In genomic region chr6:106360410-106360988, GRCh38 we compare ENCODE assay signal across 9 cellular contexts. TPM values are rescaled to one million over a fixed set of nuclear protein-coding genes. Genes with fewer than 3 reads are reported as not detected.
A peak's percentile ranks its signal among the peaks of the same experiment; 100 is the strongest.
DNase-seq lines count a peak whose midpoint lies in the region; ATAC-seq and TF ChIP-seq lines count a peak whose summit lies in the region.
"Had no signal": no experiment of that assay in that cellular context is flagged by ENCODE, and none has a peak within 500 bp of the region (broad histone marks: within the 10 kb centered on the region; RNA-seq: fewer than 3 reads in every experiment).

A gene with protein sequence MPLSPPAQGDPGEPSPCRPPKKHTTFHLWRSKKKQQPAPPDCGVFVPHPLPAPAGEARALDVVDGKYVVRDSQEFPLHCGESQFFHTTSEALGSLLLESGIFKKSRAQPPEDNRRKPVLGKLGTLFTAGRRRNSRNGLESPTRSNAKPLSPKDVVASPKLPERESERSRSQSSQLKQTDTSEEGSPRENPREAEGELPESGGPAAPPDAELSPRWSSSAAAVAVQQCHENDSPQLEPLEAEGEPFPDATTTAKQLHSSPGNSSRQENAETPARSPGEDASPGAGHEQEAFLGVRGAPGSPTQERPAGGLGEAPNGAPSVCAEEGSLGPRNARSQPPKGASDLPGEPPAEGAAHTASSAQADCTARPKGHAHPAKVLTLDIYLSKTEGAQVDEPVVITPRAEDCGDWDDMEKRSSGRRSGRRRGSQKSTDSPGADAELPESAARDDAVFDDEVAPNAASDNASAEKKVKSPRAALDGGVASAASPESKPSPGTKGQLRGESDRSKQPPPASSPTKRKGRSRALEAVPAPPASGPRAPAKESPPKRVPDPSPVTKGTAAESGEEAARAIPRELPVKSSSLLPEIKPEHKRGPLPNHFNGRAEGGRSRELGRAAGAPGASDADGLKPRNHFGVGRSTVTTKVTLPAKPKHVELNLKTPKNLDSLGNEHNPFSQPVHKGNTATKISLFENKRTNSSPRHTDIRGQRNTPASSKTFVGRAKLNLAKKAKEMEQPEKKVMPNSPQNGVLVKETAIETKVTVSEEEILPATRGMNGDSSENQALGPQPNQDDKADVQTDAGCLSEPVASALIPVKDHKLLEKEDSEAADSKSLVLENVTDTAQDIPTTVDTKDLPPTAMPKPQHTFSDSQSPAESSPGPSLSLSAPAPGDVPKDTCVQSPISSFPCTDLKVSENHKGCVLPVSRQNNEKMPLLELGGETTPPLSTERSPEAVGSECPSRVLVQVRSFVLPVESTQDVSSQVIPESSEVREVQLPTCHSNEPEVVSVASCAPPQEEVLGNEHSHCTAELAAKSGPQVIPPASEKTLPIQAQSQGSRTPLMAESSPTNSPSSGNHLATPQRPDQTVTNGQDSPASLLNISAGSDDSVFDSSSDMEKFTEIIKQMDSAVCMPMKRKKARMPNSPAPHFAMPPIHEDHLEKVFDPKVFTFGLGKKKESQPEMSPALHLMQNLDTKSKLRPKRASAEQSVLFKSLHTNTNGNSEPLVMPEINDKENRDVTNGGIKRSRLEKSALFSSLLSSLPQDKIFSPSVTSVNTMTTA (N-terminal part only) (plus strand): TSS chr6:106360717. CDS start chr6:106360909, 192 bp downstream.

- intact Hi-C loops in esophagus muscularis mucosa (cut with DNase I) (no loop called here), natural killer cell (cut with micrococcal nuclease) (no loop called here)

- peaks cover 11 to 67% (median 22%) of the 10 kb centered on the region in 4 donors for H3K27me3 ChIP-seq in esophagus muscularis mucosa
- H3K27me3 ChIP-seq: BLaER1 treated with 17β-estradiol and CSF1 and Interleukin-3, amounts not matched to agents 10 nM and 100 nM had no signal

- TF ChIP-seq EP300 in esophagus muscularis mucosa (IDR thresholded peaks at IDR 0.05): no peak

- no peaks in the 10 kb centered on the region for H3K36me3 Mint-ChIP-seq in natural killer cell

- no peaks in the 10 kb centered on the region for H3K36me3 ChIP-seq in esophagus muscularis mucosa
- H3K36me3 ChIP-seq: BLaER1 treated with 17β-estradiol and CSF1 and Interleukin-3, amounts not matched to agents 10 nM and 100 nM had no signal

- peak within 1 kb of the TSS in 1 of 2 donors; percentile 52 for H3K27ac Mint-ChIP-seq in natural killer cell
- H3K27ac Mint-ChIP-seq in stimulated activated naive CD8-positive, alpha-beta T cell treated with anti-CD3 and anti-CD28 coated beads, Interleukin-15, amount 100 ng/mL, for 72 hours: peak within 1 kb of the TSS; percentile 35 to 82

- H3K27me3 Mint-ChIP-seq in natural killer cell (ENCODE audit: low read depth in 2 of 2): peaks cover 42 to 52% of the 10 kb centered on the region in 2 donors
- peaks cover 65% of the 10 kb centered on the region for H3K27me3 Mint-ChIP-seq in stimulated activated naive CD8-positive, alpha-beta T cell treated with anti-CD3 and anti-CD28 coated beads, Interleukin-15, amount 100 ng/mL, for 72 hours

- H3K9me3 ChIP-seq in esophagus muscularis mucosa: no peaks in the 10 kb centered on the region

- peaks cover 12 to 14% (median 14%) of the 10 kb centered on the region in 4 donors for H3K4me1 ChIP-seq in esophagus muscularis mucosa
- H3K4me1 ChIP-seq: BLaER1 treated with 17β-estradiol and CSF1 and Interleukin-3, amounts not matched to agents 10 nM and 100 nM had no signal

- 0% methylated on average over 19 of the region's 66 CpGs for WGBS in esophagus muscularis mucosa

- H3K4me3 Mint-ChIP-seq in natural killer cell: peak within 1 kb of the TSS; percentile 82
- H3K4me3 Mint-ChIP-seq in stimulated activated naive CD8-positive, alpha-beta T cell treated with anti-CD3 and anti-CD28 coated beads, Interleukin-15, amount 100 ng/mL, for 72 hours: peak within 1 kb of the TSS; percentile 85 to 95

- peak within 1 kb of the TSS; percentile 45 to 61 (median 52) for H3K4me3 ChIP-seq in esophagus muscularis mucosa
- H3K4me3 ChIP-seq: BLaER1 treated with 17β-estradiol and CSF1 and Interleukin-3, amounts not matched to agents 10 nM and 100 nM had no signal

- DNase-seq in NCI-H1092 treated with DMSO at 0.1 percent for 48 hours (lab: John Stamatoyannopoulos, UW): peak; percentile 18
- DNase-seq in NCI-H1092 (lab: John Stamatoyannopoulos, UW): no peak
- DNase-seq in NOMO-1 treated with DMSO at 0.1 percent for 48 hours (lab: John Stamatoyannopoulos, UW; ENCODE audit: unreplicated experiment): peak; percentile 25
- DNase-seq in activated T-cell treated with anti-CD3 and anti-CD28 coated beads, Interleukin-2, amount 50 U/mL, for 1 hour: peak; percentile 85
- DNase-seq in esophagus muscularis mucosa (ENCODE audit: extremely low spot score): no peak
- peak; percentile 61 for DNase-seq in natural killer cell
- DNase-seq in stimulated activated naive CD8-positive, alpha-beta T cell treated with anti-CD3 and anti-CD28 coated beads, Interleukin-15, amount 100 ng/mL, for 72 hours: peak; percentile 69 to 75

- no peaks in the 10 kb centered on the region for H3K9me3 Mint-ChIP-seq in natural killer cell
- H3K9me3 Mint-ChIP-seq in stimulated activated naive CD8-positive, alpha-beta T cell treated with anti-CD3 and anti-CD28 coated beads, Interleukin-15, amount 100 ng/mL, for 72 hours: no peaks in the 10 kb centered on the region

- peak; percentile 77 for ATAC-seq in HG03280 (IDR thresholded peaks at IDR 0.05; ENCODE audit: unreplicated experiment)
- ATAC-seq in natural killer cell: peak; percentile 82 to 89 (median 86)
- ATAC-seq in stimulated activated naive CD8-positive, alpha-beta T cell treated with anti-CD3 and anti-CD28 coated beads, Interleukin-15, amount 100 ng/mL, for 72 hours: peak; percentile 89

- peak; percentile 55 to 85 (median 67) for TF ChIP-seq CTCF in esophagus muscularis mucosa (IDR thresholded peaks at IDR 0.05)
- TF ChIP-seq CTCF in natural killer cell (IDR thresholded peaks at IDR 0.05): peak; percentile 96

- no peak for TF ChIP-seq POLR2A in esophagus muscularis mucosa (IDR thresholded peaks at IDR 0.05; ENCODE audit: low read depth)

- no peak within 1 kb of the TSS for H3K27ac ChIP-seq in esophagus muscularis mucosa (replicated peaks in 1 of 4)
- H3K27ac ChIP-seq: BLaER1 treated with 17β-estradiol and CSF1 and Interleukin-3, amounts not matched to agents 10 nM and 100 nM had no signal

- peaks cover 5 to 12% of the 10 kb centered on the region in 2 donors for H3K4me1 Mint-ChIP-seq in natural killer cell
- H3K4me1 Mint-ChIP-seq in stimulated activated naive CD8-positive, alpha-beta T cell treated with anti-CD3 and anti-CD28 coated beads, Interleukin-15, amount 100 ng/mL, for 72 hours: peaks cover 16% of the 10 kb centered on the region

RNA-seq across cellular contexts. Expression of the gene that starts here (rescaled TPM):
- total RNA-seq in esophagus muscularis mucosa: 1 to 10 TPM; 2.1 to 4.5 (median 3.6) TPM
- 10 to 100 TPM; 16.3 to 21.8 (median 17.5) TPM for total RNA-seq in natural killer cell

Comparison
In these comparisons a context has a peak if more than half of its experiments do, and no peak if none do; other contexts are left out.
1. DNase-seq: peak in NCI-H1092 treated with DMSO at 0.1 percent for 48 hours (single experiment), NOMO-1 treated with DMSO at 0.1 percent for 48 hours (single experiment), activated T-cell treated with anti-CD3 and anti-CD28 coated beads, Interleukin-2, amount 50 U/mL, for 1 hour (single experiment), natural killer cell (single experiment) and stimulated activated naive CD8-positive, alpha-beta T cell treated with anti-CD3 and anti-CD28 coated beads, Interleukin-15, amount 100 ng/mL, for 72 hours (2 of 2); none in NCI-H1092 (single experiment) and esophagus muscularis mucosa (single experiment).
2. Peak in every context shown above with its lines, with median percentiles within 50 percentile points of each other: ATAC-seq.